21 cellular contexts compared by ENCODE assay signal in genomic region chr9:107919263-107919662, GRCh38.
"Had no signal": no experiment of that assay in that cellular context is flagged by ENCODE, and none has a peak within 500 bp of the region (broad histone marks: within the 10 kb centered on the region; RNA-seq: fewer than 3 reads in every experiment).

No MANE protein-coding gene starts in this region.

- H3K4me1 Mint-ChIP-seq: activated CD4-positive, alpha-beta memory T cell treated with anti-CD3 and anti-CD28 coated beads, Interleukin-2, amount 10 ng/mL, durations not matched to agents 7 days and 5 days; activated CD4-positive, alpha-beta T cell treated with anti-CD3 and anti-CD28 coated beads, Interleukin-2, amount 10 ng/mL, durations not matched to agents 24 days and 14 days; activated naive CD4-positive, alpha-beta T cell treated with anti-CD3 and anti-CD28 coated beads, Interleukin-2, amount 50 U/mL, for 24 hours; endodermal cell; memory B cell; stimulated activated effector memory CD8-positive, alpha-beta T cell treated with anti-CD3 and anti-CD28 coated beads, Interleukin-12 subunit alpha, Interleukin-12 subunit beta, amount 100 ng/mL, for 72 hours had no signal

- H3K36me3 Mint-ChIP-seq: activated naive CD4-positive, alpha-beta T cell treated with anti-CD3 and anti-CD28 coated beads, Interleukin-2, amount 50 U/mL, for 24 hours; brain; stimulated activated effector memory CD8-positive, alpha-beta T cell treated with anti-CD3 and anti-CD28 coated beads, Interleukin-12 subunit alpha, Interleukin-12 subunit beta, amount 100 ng/mL, for 72 hours; type B pancreatic cell had no signal

- H3K27me3 ChIP-seq: neutrophil, ovary, stomach, vagina had no signal

- H3K36me3 ChIP-seq: neutrophil, ovary, stomach, thoracic aorta, vagina had no signal

- H3K9me3 Mint-ChIP-seq: activated CD4-positive, alpha-beta T cell treated with anti-CD3 and anti-CD28 coated beads, Interleukin-2, amount 10 ng/mL, durations not matched to agents 24 days and 14 days; activated T-helper 1 cell treated with anti-CD3 and anti-CD28 coated beads, Interleukin-12 subunit alpha, Interleukin-12 subunit beta, Interleukin-2, Interleukin-4 antibody, amounts not matched to agents 30 ng/mL and 10 ng/mL and 1 ng/mL, durations not matched to agents 14 hours and 24 hours and 36 hours; type B pancreatic cell had no signal

- H3K4me3 Mint-ChIP-seq: activated CD4-positive, alpha-beta memory T cell treated with anti-CD3 and anti-CD28 coated beads, Interleukin-2, amount 10 ng/mL, durations not matched to agents 7 days and 5 days; activated CD4-positive, alpha-beta T cell treated with anti-CD3 and anti-CD28 coated beads, Interleukin-2, amount 10 ng/mL, durations not matched to agents 24 days and 14 days; activated naive CD4-positive, alpha-beta T cell treated with anti-CD3 and anti-CD28 coated beads, Interleukin-2, amount 50 U/mL, for 24 hours; activated T-helper 1 cell treated with anti-CD3 and anti-CD28 coated beads, Interleukin-12 subunit alpha, Interleukin-12 subunit beta, Interleukin-2, Interleukin-4 antibody, amounts not matched to agents 30 ng/mL and 10 ng/mL and 1 ng/mL, durations not matched to agents 14 hours and 24 hours and 36 hours; brain; endodermal cell; memory B cell; nephron; stimulated activated effector memory CD8-positive, alpha-beta T cell treated with anti-CD3 and anti-CD28 coated beads, Interleukin-12 subunit alpha, Interleukin-12 subunit beta, amount 100 ng/mL, for 72 hours; type B pancreatic cell had no signal

- H3K27ac ChIP-seq: coronary artery, neutrophil, ovary, stomach, thoracic aorta, vagina had no signal

- ATAC-seq: activated CD4-positive, CD25-positive, alpha-beta regulatory T cell treated with anti-CD3 and anti-CD28 coated beads, Interleukin-2, amount 50 U/mL, for 24 hours; sciatic nerve; stimulated activated effector memory CD8-positive, alpha-beta T cell treated with anti-CD3 and anti-CD28 coated beads, Interleukin-12 subunit alpha, Interleukin-12 subunit beta, amount 100 ng/mL, for 72 hours had no signal

- H3K4me1 ChIP-seq: vagina had no signal

- H3K27me3 Mint-ChIP-seq: activated CD4-positive, alpha-beta memory T cell treated with anti-CD3 and anti-CD28 coated beads, Interleukin-2, amount 10 ng/mL, durations not matched to agents 7 days and 5 days; activated CD4-positive, alpha-beta T cell treated with anti-CD3 and anti-CD28 coated beads, Interleukin-2, amount 10 ng/mL, durations not matched to agents 24 days and 14 days; activated naive CD4-positive, alpha-beta T cell treated with anti-CD3 and anti-CD28 coated beads, Interleukin-2, amount 50 U/mL, for 24 hours had no signal

- H3K4me3 ChIP-seq: coronary artery, ovary, stomach, thoracic aorta, vagina had no signal

- H3K27ac Mint-ChIP-seq: activated CD4-positive, alpha-beta memory T cell treated with anti-CD3 and anti-CD28 coated beads, Interleukin-2, amount 10 ng/mL, durations not matched to agents 7 days and 5 days; activated CD4-positive, alpha-beta T cell treated with anti-CD3 and anti-CD28 coated beads, Interleukin-2, amount 10 ng/mL, durations not matched to agents 24 days and 14 days; activated naive CD4-positive, alpha-beta T cell treated with anti-CD3 and anti-CD28 coated beads, Interleukin-2, amount 50 U/mL, for 24 hours; activated T-helper 1 cell treated with anti-CD3 and anti-CD28 coated beads, Interleukin-12 subunit alpha, Interleukin-12 subunit beta, Interleukin-2, Interleukin-4 antibody, amounts not matched to agents 30 ng/mL and 10 ng/mL and 1 ng/mL, durations not matched to agents 14 hours and 24 hours and 36 hours; endodermal cell; memory B cell; nephron; stimulated activated effector memory CD8-positive, alpha-beta T cell treated with anti-CD3 and anti-CD28 coated beads, Interleukin-12 subunit alpha, Interleukin-12 subunit beta, amount 100 ng/mL, for 72 hours; type B pancreatic cell had no signal

- DNase-seq: activated CD4-positive, alpha-beta memory T cell treated with anti-CD3 and anti-CD28 coated beads, Interleukin-2, amount 10 ng/mL, durations not matched to agents 7 days and 5 days; activated CD4-positive, alpha-beta T cell treated with anti-CD3 and anti-CD28 coated beads, Interleukin-2, amount 10 ng/mL, durations not matched to agents 24 days and 14 days; activated gamma-delta T cell; aorta; endodermal cell; ovary; stimulated activated CD4-positive, alpha-beta T cell treated with anti-CD3 and anti-CD28 coated beads, Interleukin-2, amount 100 ng/mL, for 24 hours had no signal
